ENCODE assay signal across 10 cellular contexts in the genomic region with DNA sequence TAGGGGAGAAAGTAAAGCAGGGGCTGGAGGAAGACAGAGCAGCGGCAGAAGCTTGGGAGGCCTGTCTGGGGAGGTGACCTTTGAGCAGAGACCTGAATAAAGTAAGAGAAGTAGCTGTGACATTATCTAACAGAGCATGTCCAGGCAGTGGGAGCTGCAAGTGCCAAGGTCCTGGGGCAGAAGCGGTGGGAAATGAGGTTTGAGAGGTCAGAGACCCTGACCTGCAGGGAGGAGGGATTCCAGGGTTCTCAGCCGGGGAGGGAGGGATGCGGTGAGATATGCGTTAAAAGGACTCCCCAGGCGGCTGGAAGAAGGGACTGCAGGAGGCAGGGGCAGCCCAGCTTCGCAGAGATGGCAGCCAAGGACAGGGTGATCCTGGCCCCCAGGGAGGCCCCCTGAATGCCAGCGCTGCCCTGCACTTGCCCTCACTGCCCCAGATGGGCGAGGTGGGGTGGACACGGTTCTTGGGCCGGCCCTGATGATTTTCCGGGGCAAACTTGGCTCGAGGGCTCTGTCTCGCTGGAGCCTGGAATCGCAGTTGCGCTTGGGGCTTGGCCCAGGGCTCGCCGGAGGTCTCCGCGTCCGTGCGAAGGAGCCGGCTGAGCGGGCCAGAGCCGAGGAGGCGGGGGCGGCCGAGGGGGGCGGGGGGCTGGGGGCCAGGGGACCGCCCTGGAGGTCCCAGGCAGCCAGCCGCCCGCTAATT. TPM values are rescaled to one million over a fixed set of nuclear protein-coding genes. Genes with fewer than 3 reads are reported as not detected.
DNase-seq lines count a peak whose midpoint lies in the region; ATAC-seq and TF ChIP-seq lines count a peak whose summit lies in the region.
"Had no signal": no experiment of that assay in that cellular context is flagged by ENCODE, and none has a peak within 500 bp of the region (broad histone marks: within the 10 kb centered on the region; RNA-seq: fewer than 3 reads in every experiment).

No MANE protein-coding gene starts in this region.

- H3K27ac Mint-ChIP-seq in natural killer cell, result no peak overlapping the region
- H3K27ac Mint-ChIP-seq: natural killer cell treated with Interleukin-12 subunit alpha and Interleukin-12 subunit beta and Interleukin-15 and Interleukin-18, amount 100 ng/mL, for 72 hours had no signal

- DNase-seq in ELR (ENCODE audit: low read depth), result peak; percentile 38
- peak; percentile 51 for DNase-seq in NAMALWA (ENCODE audit: low spot score)
- peak; percentile 31 for DNase-seq in choroid plexus epithelial cell (ENCODE audit: low read depth)
- no peak for DNase-seq in natural killer cell
- DNase-seq in NCI-H1436 (lab: John Stamatoyannopoulos, UW), result no peak
- no peak for DNase-seq in activated CD4-positive, CD25-positive, alpha-beta regulatory T cell (lab: John Stamatoyannopoulos, UW)
- DNase-seq in MG63, result no peak
- DNase-seq: thyroid gland had no signal

- no peak for TF ChIP-seq EP300 in gastroesophageal sphincter (IDR thresholded peaks at IDR 0.05)

- peaks cover 4 to 16% of the 10 kb centered on the region in 2 donors for H3K4me1 Mint-ChIP-seq in natural killer cell

- H3K36me3 ChIP-seq in gastroesophageal sphincter (peaks cover 0 to 3% of the 10 kb centered on the region in 2 donors), MG63 (no peaks in the 10 kb centered on the region)
- H3K36me3 ChIP-seq: thyroid gland had no signal

- H3K4me3 ChIP-seq in choroid plexus epithelial cell (ENCODE audit: low read depth, low read length) (no peak overlapping the region), gastroesophageal sphincter (peak overlapping the region in 1 of 2 donors; percentile 25), MG63 (no peak overlapping the region)
- H3K4me3 ChIP-seq: thyroid gland had no signal

- H3K27ac ChIP-seq in gastroesophageal sphincter, result peak overlapping the region in 1 of 4 donors; percentile 30
- H3K27ac ChIP-seq: thyroid gland had no signal

- H3K27me3 Mint-ChIP-seq in natural killer cell (ENCODE audit: low read depth in 2 of 2), result peaks cover 27 to 37% of the 10 kb centered on the region in 2 donors

- no peaks in the 10 kb centered on the region for H3K9me3 Mint-ChIP-seq in natural killer cell
- H3K9me3 Mint-ChIP-seq: natural killer cell treated with Interleukin-12 subunit alpha and Interleukin-12 subunit beta and Interleukin-15 and Interleukin-18, amount 100 ng/mL, for 72 hours had no signal

- H3K4me3 Mint-ChIP-seq in natural killer cell, result no peak overlapping the region
- H3K4me3 Mint-ChIP-seq: natural killer cell treated with Interleukin-12 subunit alpha and Interleukin-12 subunit beta and Interleukin-15 and Interleukin-18, amount 100 ng/mL, for 72 hours had no signal

- intact Hi-C loops in natural killer cell (cut with micrococcal nuclease), result no loop called here

- WGBS in gastroesophageal sphincter (ENCODE audit: low coverage in 1 of 2), 2 donors, result 44 to 70% methylated on average over 3 to 7 of the region's 32 CpGs

- ATAC-seq in natural killer cell (peak in 2 of 3 donors; percentile 78 to 89), gastroesophageal sphincter (no peak)

- TF ChIP-seq POLR2A in gastroesophageal sphincter (IDR thresholded peaks at IDR 0.05), result no peak

- H3K9me3 ChIP-seq in gastroesophageal sphincter, result no peaks in the 10 kb centered on the region
- H3K9me3 ChIP-seq in MG63, result no peaks in the 10 kb centered on the region
- H3K9me3 ChIP-seq: thyroid gland had no signal

- TF ChIP-seq CTCF in choroid plexus epithelial cell (conservative IDR thresholded peaks at IDR 0.05; ENCODE audit: low read depth, low read length), result peak; percentile 46
- TF ChIP-seq CTCF in natural killer cell (IDR thresholded peaks at IDR 0.05), result no peak
- peak in 1 of 4 experiments; percentile 30 for TF ChIP-seq CTCF in gastroesophageal sphincter (IDR thresholded peaks at IDR 0.05)

- no peaks in the 10 kb centered on the region for H3K36me3 Mint-ChIP-seq in natural killer cell
- H3K36me3 Mint-ChIP-seq: natural killer cell treated with Interleukin-12 subunit alpha and Interleukin-12 subunit beta and Interleukin-15 and Interleukin-18, amount 100 ng/mL, for 72 hours had no signal

- peaks cover 90% of the 10 kb centered on the region for H3K27me3 ChIP-seq in gastroesophageal sphincter
- H3K27me3 ChIP-seq in MG63, result peaks cover 20% of the 10 kb centered on the region

- peaks cover 0 to 43% (median 24%) of the 10 kb centered on the region in 3 donors for H3K4me1 ChIP-seq in gastroesophageal sphincter

RNA-seq across cellular contexts. Expression of a gene that starts 3.2 kb away (rescaled TPM):
- not detected for total RNA-seq in natural killer cell
- 10 to 100 TPM; 10.9 to 67.4 (median 42.7) TPM for total RNA-seq in gastroesophageal sphincter
- total RNA-seq in MG63 (2014; rRNA removed; shearing (Covaris generic); ENCODE audit: low replicate concordance), result 6.6 and 16.9 TPM in 2 replicates
- total RNA-seq: natural killer cell treated with Interleukin-12 subunit alpha and Interleukin-12 subunit beta and Interleukin-15 and Interleukin-18, amount 100 ng/mL, for 72 hours had no signal

RNA-seq across cellular contexts. Expression of a gene that starts 9.3 kb away (rescaled TPM):
- not detected for total RNA-seq in natural killer cell
- total RNA-seq in gastroesophageal sphincter, result 1 to 10 TPM in 3 of 4 donors, under 1 TPM in 1; 0.96 to 4.0 (median 2.0) TPM
- 0.36 TPM in 1 of 2 replicates, not detected in the other for total RNA-seq in MG63 (2014; rRNA removed; shearing (Covaris generic); ENCODE audit: low replicate concordance)
- total RNA-seq: natural killer cell treated with Interleukin-12 subunit alpha and Interleukin-12 subunit beta and Interleukin-15 and Interleukin-18, amount 100 ng/mL, for 72 hours had no signal

RNA-seq across cellular contexts. Expression of a gene that starts 14.8 kb away (rescaled TPM):
- 10 to 100 TPM; 80.6 to 86.9 (median 85.3) TPM for total RNA-seq in natural killer cell
- total RNA-seq in gastroesophageal sphincter, result 10 to 100 TPM; 64.8 to 72.6 (median 68.6) TPM
- 127 and 179 TPM in 2 replicates for total RNA-seq in MG63 (2014; rRNA removed; shearing (Covaris generic); ENCODE audit: low replicate concordance)

RNA-seq across cellular contexts. Expression of a gene that starts 31.7 kb away (rescaled TPM):
- total RNA-seq in natural killer cell (1,000 to 10,000 TPM; 1,016 to 1,271 (median 1,271) TPM), gastroesophageal sphincter (100 to 1,000 TPM; 371 to 644 (median 574) TPM)
- total RNA-seq in MG63 (2014; rRNA removed; shearing (Covaris generic); ENCODE audit: low replicate concordance), result 457 and 1,435 TPM in 2 replicates

RNA-seq across cellular contexts. Expression of a gene that starts 33.4 kb away (rescaled TPM):
- 10 to 100 TPM in 1 of 3 donors, 1 to 10 TPM in 2; 8.0 to 11.5 (median 9.6) TPM for total RNA-seq in natural killer cell
- 10 to 100 TPM; 12.9 to 19.0 (median 14.6) TPM for total RNA-seq in gastroesophageal sphincter
- total RNA-seq in MG63 (2014; rRNA removed; shearing (Covaris generic); ENCODE audit: low replicate concordance), result 1.9 and 8.6 TPM in 2 replicates

Comparison
In these comparisons a context has a peak if more than half of its experiments do, and no peak if none do; other contexts are left out.
1. DNase-seq: peak in ELR (single experiment), NAMALWA (single experiment) and choroid plexus epithelial cell (single experiment); none in natural killer cell (single experiment), NCI-H1436 (single experiment), activated CD4-positive, CD25-positive, alpha-beta regulatory T cell (0 of 4) and MG63 (single experiment).